Comparison of ENCODE assay signal across 12 cellular contexts in genomic region chr12:32820376-32820931, GRCh38.
"Had no signal": no experiment of that assay in that cellular context is flagged by ENCODE, and none has a peak within 500 bp of the region (broad histone marks: within the 10 kb centered on the region; RNA-seq: fewer than 3 reads in every experiment).

No MANE protein-coding gene starts in this region.

- H3K27ac ChIP-seq: uterus had no signal

- H3K4me3 ChIP-seq: uterus had no signal

- H3K9me3 ChIP-seq: uterus had no signal

- H3K36me3 ChIP-seq: uterus had no signal

- DNase-seq: activated CD4-positive, alpha-beta T cell treated with anti-CD3 and anti-CD28 coated beads for 48 hours; activated CD8-positive, alpha-beta T cell treated with anti-CD3 and anti-CD28 coated beads for 36 hours; activated effector memory CD4-positive, alpha-beta T cell treated with Interleukin-2 at 50 U/mL for 16 hours; activated naive CD4-positive, alpha-beta T cell treated with anti-CD3 and anti-CD28 coated beads, Interleukin-2, amount 50 U/mL, for 16 hours; activated T-cell treated with anti-CD3 and anti-CD28 coated beads, Interleukin-2, amount 50 U/mL, for 4 hours; erythroblast; mesendoderm; nephron progenitor cell; stimulated activated CD4-positive, alpha-beta T cell treated with anti-CD3 and anti-CD28 coated beads, Interleukin-12 subunit alpha, Interleukin-12 subunit beta, amount 100 ng/mL, for 4 hours; stimulated activated CD4-positive, alpha-beta T cell treated with anti-CD3 and anti-CD28 coated beads, Interleukin-2, amount 100 ng/mL, for 24 hours; uterus had no signal

- H3K4me1 ChIP-seq: uterus had no signal

- H3K27me3 ChIP-seq: uterus had no signal

- ATAC-seq: activated CD8-positive, alpha-beta T cell treated with anti-CD3 and anti-CD28 coated beads for 36 hours; activated T-cell treated with anti-CD3 and anti-CD28 coated beads, Interleukin-2, amount 50 U/mL, for 4 hours; WTC11 had no signal
